In genomic region chr6:145815351-145815772, GRCh38 we compare ENCODE assay signal across 8 cellular contexts. TPM values are rescaled to one million over a fixed set of nuclear protein-coding genes. Genes with fewer than 3 reads are reported as not detected.
DNase-seq lines count a peak whose midpoint lies in the region; ATAC-seq lines count a peak whose summit lies in the region.

No MANE protein-coding gene starts in this region.

- H3K9me3 ChIP-seq in iPS DF 6.9 (ENCODE audit: control insufficient read depth, insufficient read depth, low read length) (no peaks in the 10 kb centered on the region), skeletal muscle satellite cell (replicated peaks; ENCODE audit: low read length) (no peaks in the 10 kb centered on the region)

- peak overlapping the region; percentile 83; the same call in 1 of the 2 replicates for H3K4me3 ChIP-seq in iPS DF 6.9 (ENCODE audit: low read length)
- H3K4me3 ChIP-seq in skeletal muscle satellite cell (ENCODE audit: low read length): peak overlapping the region; percentile 81

- no peaks in the 10 kb centered on the region for H3K36me3 ChIP-seq in iPS DF 6.9 (ENCODE audit: control insufficient read depth, insufficient read depth, low read length)
- no peaks in the 10 kb centered on the region for H3K36me3 ChIP-seq in skeletal muscle satellite cell (ENCODE audit: insufficient read depth, low read length)

- no peaks in the 10 kb centered on the region for H3K4me1 ChIP-seq in iPS DF 6.9 (ENCODE audit: control insufficient read depth, insufficient read depth, low read length)
- H3K4me1 ChIP-seq in skeletal muscle satellite cell (ENCODE audit: control insufficient read depth, insufficient read depth, low read length): peaks cover 30% of the 10 kb centered on the region

- H3K27ac ChIP-seq in angular gyrus (ENCODE audit: low read depth, low read length): peak overlapping the region; percentile 87
- H3K27ac ChIP-seq in iPS DF 6.9 (ENCODE audit: low read length): no peak overlapping the region

- DNase-seq in GM04504 (ENCODE audit: low read depth) (peak; percentile 9), LHCN-M2 (ENCODE audit: low read depth) (peak; percentile 22), iPS DF 6.9 (ENCODE audit: low read depth, low spot score) (no peak), NCI-H187 treated with DMSO at 0.1 percent for 48 hours (lab: John Stamatoyannopoulos, UW) (no peak)

- peak; percentile 2 for ATAC-seq in GM21529 (IDR thresholded peaks at IDR 0.05; ENCODE audit: unreplicated experiment)
- ATAC-seq in HG02610 (IDR thresholded peaks at IDR 0.05; ENCODE audit: unreplicated experiment): no peak

- H3K27me3 ChIP-seq in iPS DF 6.9 (ENCODE audit: control insufficient read depth, insufficient read depth, low read length) (no peaks in the 10 kb centered on the region), skeletal muscle satellite cell (ENCODE audit: control insufficient read depth, insufficient read depth, low read length) (no peaks in the 10 kb centered on the region)

- H3K4me2 ChIP-seq in skeletal muscle satellite cell (ENCODE audit: low read length): peak overlapping the region; percentile 94

- no CpG with 5 or more reads among the region's 19 CpGs for WGBS in iPS DF 6.9 (ENCODE audit: insufficient coverage, insufficient read length)

- H3K9ac ChIP-seq in skeletal muscle satellite cell (ENCODE audit: low read depth, low read length): peak overlapping the region; percentile 92

RNA-seq across cellular contexts. Expression of gene FBXO30, which starts 0.8 kb away (rescaled TPM):
- total RNA-seq in LHCN-M2 (2014; rRNA removed): 11.0 and 12.2 TPM in 2 replicates
- 2.9 TPM for polyA plus RNA-seq in LHCN-M2 (2012)
- total RNA-seq in skeletal muscle satellite cell (2012; rRNA removed): 9.4 and 11.2 TPM in 2 replicates

Comparison
In these comparisons a context has a peak if more than half of its experiments do, and no peak if none do; other contexts are left out.
1. DNase-seq: peak in GM04504 (single experiment) and LHCN-M2 (single experiment); none in iPS DF 6.9 (single experiment) and NCI-H187 treated with DMSO at 0.1 percent for 48 hours (single experiment).